22 cellular contexts compared by ENCODE assay signal in genomic region chr4:71495454-71495853, GRCh38.
"Had no signal": no experiment of that assay in that cellular context is flagged by ENCODE, and none has a peak within 500 bp of the region (broad histone marks: within the 10 kb centered on the region; RNA-seq: fewer than 3 reads in every experiment).

No MANE protein-coding gene starts in this region.

- ATAC-seq: effector memory CD8-positive, alpha-beta T cell; esophagus mucosa; foreskin keratinocyte; gastrocnemius medialis; gastroesophageal sphincter; heart right ventricle had no signal

- DNase-seq: colonic mucosa; dermis blood vessel endothelial cell; dorsolateral prefrontal cortex; effector CD4-positive, alpha-beta T cell; effector CD8-positive, alpha-beta T cell; effector memory CD4-positive, alpha-beta T cell; effector memory CD8-positive, alpha-beta T cell; endodermal cell; erythroblast; esophagus squamous epithelium; foreskin fibroblast; foreskin keratinocyte; foreskin melanocyte; gastrocnemius medialis; glutamatergic neuron; head of caudate nucleus; heart right ventricle had no signal

- H3K27me3 ChIP-seq: colonic mucosa, dorsolateral prefrontal cortex, esophagus muscularis mucosa, esophagus squamous epithelium, foreskin keratinocyte, gastrocnemius medialis, gastroesophageal sphincter, heart right ventricle had no signal

- H3K36me3 ChIP-seq: colonic mucosa, esophagus muscularis mucosa, esophagus squamous epithelium, gastrocnemius medialis, gastroesophageal sphincter, heart right ventricle had no signal

- H3K9me3 ChIP-seq: colonic mucosa, esophagus muscularis mucosa, esophagus squamous epithelium, gastrocnemius medialis, gastroesophageal sphincter, heart right ventricle had no signal

- H3K4me3 ChIP-seq: colonic mucosa, coronary artery, dorsolateral prefrontal cortex, esophagus muscularis mucosa, esophagus squamous epithelium, gastrocnemius medialis, gastroesophageal sphincter, heart right ventricle had no signal

- H3K4me1 ChIP-seq: colonic mucosa, esophagus muscularis mucosa, esophagus squamous epithelium, foreskin keratinocyte, gastrocnemius medialis, gastroesophageal sphincter, heart right ventricle had no signal

- H3K27ac ChIP-seq: colonic mucosa, coronary artery, dorsolateral prefrontal cortex, epithelial cell of prostate, esophagus muscularis mucosa, esophagus squamous epithelium, foreskin keratinocyte, gastrocnemius medialis, gastroesophageal sphincter, heart right ventricle had no signal
